ENCODE assay signal across 14 cellular contexts in the genomic region with DNA sequence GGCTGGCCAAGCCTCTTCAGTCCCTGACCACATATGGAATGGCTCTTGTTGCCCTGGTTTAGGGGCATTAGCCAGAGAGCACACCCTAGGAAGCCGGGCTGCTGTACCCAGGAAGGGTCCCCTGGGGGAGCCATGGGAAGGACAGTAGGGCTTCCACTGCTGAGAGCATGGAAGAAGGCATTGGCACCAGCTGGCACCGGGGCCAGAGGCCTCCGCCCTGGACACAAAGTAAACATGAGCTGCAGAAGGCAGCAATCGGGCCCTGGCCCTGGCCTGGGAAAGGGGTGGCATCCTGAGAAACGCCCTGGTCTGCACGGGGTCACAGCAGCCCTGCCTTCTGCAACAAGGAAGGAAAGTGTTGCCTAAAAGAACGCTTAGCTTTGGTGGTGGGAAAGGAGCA. TPM values are rescaled to one million over a fixed set of nuclear protein-coding genes. Genes with fewer than 3 reads are reported as not detected.
A peak's percentile ranks its signal among the peaks of the same experiment; 100 is the strongest.
DNase-seq lines count a peak whose midpoint lies in the region; ATAC-seq and TF ChIP-seq lines count a peak whose summit lies in the region.
"Had no signal": no experiment of that assay in that cellular context is flagged by ENCODE, and none has a peak within 500 bp of the region (broad histone marks: within the 10 kb centered on the region; RNA-seq: fewer than 3 reads in every experiment).

No MANE protein-coding gene starts in this region.

- intact Hi-C loops in cardiac septum (cut with DNase I) (no loop called here), esophagus squamous epithelium (cut with DNase I) (no loop called here), vagina (cut with DNase I) (loop anchor here (10.0 kb wide), 1 partner anchor 227 kb away; a partner anchor contains a TSS)

- H3K27me3 ChIP-seq in right atrium auricular region (no peaks in the 10 kb centered on the region), esophagus squamous epithelium (no peaks in the 10 kb centered on the region), vagina (no peaks in the 10 kb centered on the region)

- no peaks in the 10 kb centered on the region for H3K9me3 Mint-ChIP-seq in osteocyte (ENCODE audit: unreplicated experiment)
- H3K9me3 Mint-ChIP-seq: naive thymus-derived CD8-positive, alpha-beta T cell had no signal

- H3K27ac Mint-ChIP-seq in osteocyte (ENCODE audit: unreplicated experiment): peak overlapping the region; percentile 92

- H3K27ac ChIP-seq in right atrium auricular region: peak overlapping the region; percentile 45 to 58
- H3K27ac ChIP-seq in esophagus squamous epithelium: peak overlapping the region; percentile 54 to 83 (median 68)
- H3K27ac ChIP-seq in vagina: peak overlapping the region; percentile 79

- peaks cover 7% of the 10 kb centered on the region for H3K36me3 ChIP-seq in right atrium auricular region
- H3K36me3 ChIP-seq in esophagus squamous epithelium: peaks cover 0 to 19% (median 0%) of the 10 kb centered on the region in 3 donors
- H3K36me3 ChIP-seq in vagina: no peaks in the 10 kb centered on the region

- TF ChIP-seq POLR2A in esophagus squamous epithelium (IDR thresholded peaks at IDR 0.05) (no peak), vagina (IDR thresholded peaks at IDR 0.05) (no peak)

- no peak overlapping the region for H3K4me3 Mint-ChIP-seq in osteocyte (ENCODE audit: unreplicated experiment)
- H3K4me3 Mint-ChIP-seq: naive thymus-derived CD8-positive, alpha-beta T cell had no signal

- ATAC-seq in esophagus mucosa: no peak
- ATAC-seq: naive thymus-derived CD8-positive, alpha-beta T cell had no signal

- peaks cover 77% of the 10 kb centered on the region for H3K4me1 Mint-ChIP-seq in osteocyte (ENCODE audit: unreplicated experiment)

- H3K9me3 ChIP-seq in right atrium auricular region: no peaks in the 10 kb centered on the region
- no peaks in the 10 kb centered on the region for H3K9me3 ChIP-seq in esophagus squamous epithelium
- H3K9me3 ChIP-seq in vagina: no peaks in the 10 kb centered on the region

- H3K4me1 ChIP-seq in right atrium auricular region (peaks cover 0 to 44% of the 10 kb centered on the region in 2 donors), esophagus squamous epithelium (peaks cover 52 to 100% (median 91%) of the 10 kb centered on the region in 3 donors), vagina (peaks cover 84% of the 10 kb centered on the region)

- H3K36me3 Mint-ChIP-seq in osteocyte (ENCODE audit: unreplicated experiment): peaks cover 3% of the 10 kb centered on the region

- no peak for TF ChIP-seq CTCF in right atrium auricular region (IDR thresholded peaks at IDR 0.05)
- TF ChIP-seq CTCF in esophagus squamous epithelium (IDR thresholded peaks at IDR 0.05): no peak
- TF ChIP-seq CTCF in osteocyte (IDR thresholded peaks at IDR 0.05): no peak
- TF ChIP-seq CTCF in vagina (IDR thresholded peaks at IDR 0.05): no peak

- no peak for DNase-seq in right atrium auricular region (ENCODE audit: low spot score)
- no peak for DNase-seq in cardiac septum (ENCODE audit: low spot score)
- no peak for DNase-seq in esophagus squamous epithelium (lab: John Stamatoyannopoulos, UW)
- no peak for DNase-seq in osteocyte (ENCODE audit: extremely low spot score, unreplicated experiment)
- no peak for DNase-seq in vagina (ENCODE audit: extremely low spot score in 2 of 2)
- DNase-seq in SW480 (ENCODE audit: low spot score): no peak
- no peak for DNase-seq in GM03348 (ENCODE audit: low spot score)
- DNase-seq: activated CD8-positive, alpha-beta memory T cell treated with anti-CD3 and anti-CD28 coated beads for 24 hours; DMS79; NCI-H1930; NCI-H774; stimulated activated CD4-positive, alpha-beta T cell treated with anti-CD3 and anti-CD28 coated beads, Interleukin-12 subunit alpha, Interleukin-12 subunit beta, amount 100 ng/mL, for 4 hours had no signal

- H3K27me3 Mint-ChIP-seq in osteocyte (ENCODE audit: unreplicated experiment): no peaks in the 10 kb centered on the region
- H3K27me3 Mint-ChIP-seq: naive thymus-derived CD8-positive, alpha-beta T cell had no signal

- 47 to 66% methylated on average over 3 to 4 of the region's 7 CpGs for WGBS in esophagus squamous epithelium, 2 donors

- H3K4me3 ChIP-seq in right atrium auricular region (no peak overlapping the region), esophagus squamous epithelium (no peak overlapping the region), vagina (no peak overlapping the region)

RNA-seq across cellular contexts. Expression of a gene that starts 49.4 kb away (rescaled TPM):
- total RNA-seq in right atrium auricular region: 10 to 100 TPM; 22.1 to 26.5 TPM
- 19.0 TPM for total RNA-seq in cardiac septum
- 10 to 100 TPM; 18.6 to 32.2 (median 25.9) TPM for total RNA-seq in esophagus squamous epithelium
- total RNA-seq in osteocyte: 44.5 and 45.3 TPM in 2 replicates
- 38.1 TPM for total RNA-seq in vagina
- 22.0 TPM for total RNA-seq in esophagus mucosa
